In genomic region chr18:629303-630150, GRCh38 we compare ENCODE assay signal across 1 cellular context.
A peak's percentile ranks its signal among the peaks of the same experiment; 100 is the strongest.
TF ChIP-seq lines count a peak whose summit lies in the region.

No MANE protein-coding gene starts in this region.

TF ChIP-seq in K562, 482 proteins besides CTCF, POLR2A, EP300 and RAD21 (continued from another document):
- no peak for TF ChIP-seq HINFP (tag; conservative IDR thresholded peaks at IDR 0.05; ENCODE audit: low read depth)
- no peak for TF ChIP-seq E2F5 (CRISPR knock-in tag; IDR thresholded peaks at IDR 0.05)
- no peak for TF ChIP-seq ILK (tag; IDR thresholded peaks at IDR 0.05; ENCODE audit: borderline replicate concordance, low read depth)
- TF ChIP-seq KDM2B (CRISPR knock-in tag; IDR thresholded peaks at IDR 0.05) = no peak
- peak; percentile 29; the same call in 1 of the 2 replicates for TF ChIP-seq MAFF (IDR thresholded peaks at IDR 0.05; ENCODE audit: low read length)
- TF ChIP-seq ZNF324 (CRISPR knock-in tag; IDR thresholded peaks at IDR 0.05) = no peak
- TF ChIP-seq ZNF175 (CRISPR knock-in tag; IDR thresholded peaks at IDR 0.05; ENCODE audit: low read depth) = no peak
- no peak for TF ChIP-seq ZHX1 (conservative IDR thresholded peaks at IDR 0.05; ENCODE audit: low read length)
- TF ChIP-seq PBX2 (CRISPR knock-in tag; IDR thresholded peaks at IDR 0.05; ENCODE audit: low read depth) = no peak
- no peak for TF ChIP-seq PBX2 (tag; conservative IDR thresholded peaks at IDR 0.05; ENCODE audit: low read depth)
- TF ChIP-seq RBFOX2 (IDR thresholded peaks at IDR 0.05; ENCODE audit: low read depth, low read length) = no peak
- peak; percentile 54 to 65; a peak in 3 of 4 replicates for TF ChIP-seq KDM1A (IDR thresholded peaks at IDR 0.05)
- TF ChIP-seq GABPB1 (CRISPR knock-in tag; IDR thresholded peaks at IDR 0.05) = no peak
- TF ChIP-seq HIVEP1 (CRISPR knock-in tag; IDR thresholded peaks at IDR 0.05) = no peak
- peak; percentile 62 for TF ChIP-seq ZNF316 (IDR thresholded peaks at IDR 0.05)
- no peak for TF ChIP-seq ZNF217 (CRISPR knock-in tag; IDR thresholded peaks at IDR 0.05)
- TF ChIP-seq FOXK2 (conservative IDR thresholded peaks at IDR 0.05 in 1 of 2, IDR thresholded peaks at IDR 0.05 in 1 of 2; ENCODE audit: low read depth in 2 of 2) = 0 out of 4 replicates have a peak, but pooled peaks of 1 of the 2 experiments have one; percentile 19
- no peak for TF ChIP-seq ZBTB8A (IDR thresholded peaks at IDR 0.05; ENCODE audit: partially characterized antibody)
- peak; percentile 21; the same call in 1 of the 2 replicates for TF ChIP-seq CBFA2T2 (conservative IDR thresholded peaks at IDR 0.05)
- no peak for TF ChIP-seq RBM22 (IDR thresholded peaks at IDR 0.05; ENCODE audit: low read depth, low read length, poor library complexity, severe bottlenecking)
- TF ChIP-seq E2F1 (CRISPR knock-in tag; IDR thresholded peaks at IDR 0.05) = no peak
- TF ChIP-seq ZEB2 (IDR thresholded peaks at IDR 0.05) = no peak
- no peak for TF ChIP-seq HMG20B (CRISPR knock-in tag; IDR thresholded peaks at IDR 0.05)
- TF ChIP-seq FOSL1 (tag; conservative IDR thresholded peaks at IDR 0.05) = peak; percentile 55
- no peak for TF ChIP-seq THRAP3 (IDR thresholded peaks at IDR 0.05; ENCODE audit: borderline replicate concordance)
- no peak for TF ChIP-seq ZNF311 (CRISPR knock-in tag; IDR thresholded peaks at IDR 0.05)
- no peak for TF ChIP-seq CEBPZ (IDR thresholded peaks at IDR 0.05; ENCODE audit: borderline replicate concordance, low read depth, low read length)
- TF ChIP-seq PRMT5 (CRISPR knock-in tag; IDR thresholded peaks at IDR 0.05) = no peak
- TF ChIP-seq KLF13 (tag; IDR thresholded peaks at IDR 0.05; ENCODE audit: borderline replicate concordance, low read depth) = no peak
- TF ChIP-seq THRB (CRISPR knock-in tag; conservative IDR thresholded peaks at IDR 0.05) = no peak
- no peak for TF ChIP-seq PPARD (CRISPR knock-in tag; IDR thresholded peaks at IDR 0.05)
- TF ChIP-seq CGGBP1 (CRISPR knock-in tag; IDR thresholded peaks at IDR 0.05) = no peak
- no peak for TF ChIP-seq ZNF253 (CRISPR knock-in tag; conservative IDR thresholded peaks at IDR 0.05)
- no peak for TF ChIP-seq LCOR (CRISPR knock-in tag; IDR thresholded peaks at IDR 0.05)
- no peak for TF ChIP-seq RUNX1 (IDR thresholded peaks at IDR 0.05; ENCODE audit: low read depth)
- no peak for TF ChIP-seq TBP (optimal IDR thresholded peaks at IDR 0.05; ENCODE audit: low read depth, low read length)
